3 cellular contexts compared by ENCODE assay signal in genomic region chr9:8660383-8660782, GRCh38.
TF ChIP-seq lines count a peak whose summit lies in the region.

No MANE protein-coding gene starts in this region.

TF ChIP-seq in liver, 16 proteins besides CTCF, POLR2A, EP300 and RAD21 (continued from another document):
- TF ChIP-seq ZBTB33 (IDR thresholded peaks at IDR 0.05) (peak; percentile 17), GABPA (IDR thresholded peaks at IDR 0.05 in 1 of 2, conservative IDR thresholded peaks at IDR 0.05 in 1 of 2) (no peak), REST (IDR thresholded peaks at IDR 0.05) (no peak), ATF3 (IDR thresholded peaks at IDR 0.05) (no peak), FOXA1 (IDR thresholded peaks at IDR 0.05) (no peak), MAX (IDR thresholded peaks at IDR 0.05) (peak; percentile 31), HNF4A (conservative IDR thresholded peaks at IDR 0.05) (peak; percentile 62 to 74), FOXA2 (IDR thresholded peaks at IDR 0.05) (no peak), JUND (IDR thresholded peaks at IDR 0.05) (peak in 1 of 2 donors; percentile 40), RXRA (IDR thresholded peaks at IDR 0.05) (peak; percentile 41 to 83), SP1 (IDR thresholded peaks at IDR 0.05) (peak; percentile 43), HNF4G (IDR thresholded peaks at IDR 0.05) (peak; percentile 33), NR2F2 (IDR thresholded peaks at IDR 0.05) (peak; percentile 51), YY1 (IDR thresholded peaks at IDR 0.05) (peak; percentile 80), EGR1 (IDR thresholded peaks at IDR 0.05; ENCODE audit: low read depth in 2 of 2) (no peak)

TF ChIP-seq in HepG2, 621 proteins besides CTCF, POLR2A, EP300 and RAD21 (continued from another document):
- no peak for TF ChIP-seq TCF7 (IDR thresholded peaks at IDR 0.05; ENCODE audit: low read depth)
- TF ChIP-seq PRPF4 (IDR thresholded peaks at IDR 0.05; ENCODE audit: low read depth, low read length, poor library complexity, severe bottlenecking): no peak
- TF ChIP-seq ZNF441 (CRISPR knock-in tag; IDR thresholded peaks at IDR 0.05; ENCODE audit: borderline replicate concordance): no peak
- no peak for TF ChIP-seq NBN (conservative IDR thresholded peaks at IDR 0.05)
- no peak for TF ChIP-seq MAFK (conservative IDR thresholded peaks at IDR 0.05 in 1 of 2, IDR thresholded peaks at IDR 0.05 in 1 of 2; ENCODE audit: low read length in 2 of 2)

TF ChIP-seq in SK-N-SH treated with all-trans-retinoic acid at 6 μM for 48 hours, 23 proteins besides CTCF, POLR2A, EP300 and RAD21 (continued from another document):
- TF ChIP-seq CSRNP3 (CRISPR knock-in tag; IDR thresholded peaks at IDR 0.05): no peak
- TF ChIP-seq TSHZ2 (CRISPR knock-in tag; IDR thresholded peaks at IDR 0.05): no peak
- no peak for TF ChIP-seq CSDC2 (CRISPR knock-in tag; IDR thresholded peaks at IDR 0.05)
- TF ChIP-seq TCF4 (CRISPR knock-in tag; IDR thresholded peaks at IDR 0.05; ENCODE audit: borderline replicate concordance): no peak
- TF ChIP-seq POU6F1 (CRISPR knock-in tag; IDR thresholded peaks at IDR 0.05; ENCODE audit: borderline replicate concordance, low read depth): no peak
- TF ChIP-seq ZFP3 (CRISPR knock-in tag; IDR thresholded peaks at IDR 0.05): no peak
